1 cellular context compared by ENCODE assay signal in the genomic region with DNA sequence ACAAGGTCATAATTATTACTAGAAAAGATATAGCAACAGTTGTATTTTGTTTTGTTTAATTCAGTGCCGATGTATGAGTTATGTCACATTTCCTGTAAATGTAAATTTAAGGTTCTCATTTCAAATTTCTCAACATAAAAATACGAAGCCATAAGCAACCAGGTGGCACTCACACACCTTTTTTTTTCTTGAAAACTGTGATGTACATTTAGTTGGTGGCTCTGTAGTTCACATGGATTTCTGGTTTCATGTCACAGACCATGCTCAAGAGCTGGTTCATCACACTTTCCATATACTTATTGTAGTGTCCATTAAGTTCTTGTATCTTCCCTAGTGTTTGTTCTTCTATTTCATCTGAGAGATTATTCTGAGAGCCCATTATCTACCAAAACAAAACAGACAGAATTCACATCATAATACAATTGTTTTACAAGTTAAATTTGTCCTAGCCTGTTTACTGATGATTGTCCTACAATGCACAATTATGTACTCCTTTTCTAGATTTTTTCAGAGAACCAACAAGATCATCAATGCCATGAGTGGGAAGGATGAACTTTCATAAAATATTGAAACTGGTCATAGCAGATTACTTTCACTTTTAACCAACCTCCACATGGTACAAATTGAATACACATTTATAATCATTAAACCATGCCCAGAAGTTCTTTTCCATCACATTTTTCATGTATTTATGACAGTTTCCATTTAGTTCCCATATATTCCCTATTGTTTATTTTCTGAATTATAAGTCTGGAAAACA.
TF ChIP-seq lines count a peak whose summit lies in the region.

No MANE protein-coding gene starts in this region.

TF ChIP-seq in IMR-90, 13 proteins besides CTCF, POLR2A, EP300 and RAD21 (continued from another document):
- TF ChIP-seq, protein P1, sequence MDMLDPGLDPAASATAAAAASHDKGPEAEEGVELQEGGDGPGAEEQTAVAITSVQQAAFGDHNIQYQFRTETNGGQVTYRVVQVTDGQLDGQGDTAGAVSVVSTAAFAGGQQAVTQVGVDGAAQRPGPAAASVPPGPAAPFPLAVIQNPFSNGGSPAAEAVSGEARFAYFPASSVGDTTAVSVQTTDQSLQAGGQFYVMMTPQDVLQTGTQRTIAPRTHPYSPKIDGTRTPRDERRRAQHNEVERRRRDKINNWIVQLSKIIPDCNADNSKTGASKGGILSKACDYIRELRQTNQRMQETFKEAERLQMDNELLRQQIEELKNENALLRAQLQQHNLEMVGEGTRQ (IDR thresholded peaks at IDR 0.05; ENCODE audit: low read depth, low read length), result no peak
- TF ChIP-seq FOS (IDR thresholded peaks at IDR 0.05; ENCODE audit: low read depth, low read length) (no peak), SMC3 (IDR thresholded peaks at IDR 0.05; ENCODE audit: low read depth, low read length) (no peak), RCOR1 (IDR thresholded peaks at IDR 0.05; ENCODE audit: insufficient replicate concordance, low read length) (no peak), CEBPB (IDR thresholded peaks at IDR 0.05; ENCODE audit: low read depth, low read length) (no peak)
- TF ChIP-seq, protein P2, sequence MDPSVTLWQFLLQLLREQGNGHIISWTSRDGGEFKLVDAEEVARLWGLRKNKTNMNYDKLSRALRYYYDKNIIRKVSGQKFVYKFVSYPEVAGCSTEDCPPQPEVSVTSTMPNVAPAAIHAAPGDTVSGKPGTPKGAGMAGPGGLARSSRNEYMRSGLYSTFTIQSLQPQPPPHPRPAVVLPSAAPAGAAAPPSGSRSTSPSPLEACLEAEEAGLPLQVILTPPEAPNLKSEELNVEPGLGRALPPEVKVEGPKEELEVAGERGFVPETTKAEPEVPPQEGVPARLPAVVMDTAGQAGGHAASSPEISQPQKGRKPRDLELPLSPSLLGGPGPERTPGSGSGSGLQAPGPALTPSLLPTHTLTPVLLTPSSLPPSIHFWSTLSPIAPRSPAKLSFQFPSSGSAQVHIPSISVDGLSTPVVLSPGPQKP (IDR thresholded peaks at IDR 0.05; ENCODE audit: borderline replicate concordance, low read depth, low read length), result no peak
TF ChIP-seq in IMR-90: peak in this region for 0.
